13 cellular contexts compared by ENCODE assay signal in the genomic region with DNA sequence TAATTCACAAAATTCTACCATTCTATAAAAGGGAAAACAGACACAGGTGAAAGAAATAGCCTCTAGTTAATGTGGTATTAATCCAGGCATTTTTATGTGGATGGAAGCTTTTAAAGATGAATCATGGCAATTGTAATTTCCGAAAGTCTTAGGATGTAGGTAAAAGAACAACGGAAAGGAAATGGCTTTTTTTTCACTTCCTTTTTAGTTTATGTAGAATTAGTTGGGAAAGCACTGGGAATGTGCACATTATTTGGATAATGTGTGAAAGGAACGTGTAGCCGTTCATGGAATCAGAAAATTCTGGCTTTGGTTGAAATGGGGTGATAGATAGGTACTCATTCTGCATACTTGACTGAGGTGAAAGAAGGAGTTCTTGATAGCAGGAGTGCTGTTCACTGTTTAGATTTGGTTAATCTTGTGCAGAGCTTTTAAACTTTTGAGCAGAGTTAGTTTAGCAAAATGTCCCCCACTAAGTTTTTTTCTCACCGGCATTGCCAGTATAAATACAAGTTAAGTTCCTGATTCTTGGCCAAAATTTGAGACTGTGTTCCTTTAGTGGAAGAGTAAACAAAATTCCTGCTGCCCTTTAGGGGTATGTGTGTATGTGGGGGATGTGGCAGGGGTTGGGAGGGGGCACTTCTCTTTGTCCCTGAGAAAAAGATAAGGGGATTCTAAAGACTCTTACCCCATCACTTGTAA. TPM values are rescaled to one million over a fixed set of nuclear protein-coding genes. Genes with fewer than 3 reads are reported as not detected.
DNase-seq lines count a peak whose midpoint lies in the region; ATAC-seq and TF ChIP-seq lines count a peak whose summit lies in the region.
"Had no signal": no experiment of that assay in that cellular context is flagged by ENCODE, and none has a peak within 500 bp of the region (broad histone marks: within the 10 kb centered on the region; RNA-seq: fewer than 3 reads in every experiment).

No MANE protein-coding gene starts in this region.

- intact Hi-C loops in cardiac septum (cut with DNase I) = no loop called here
- intact Hi-C loops in uterus (cut with DNase I; ENCODE audit: low total_unique reads) = no loop called here

- peak overlapping the region; percentile 77 for H3K27ac Mint-ChIP-seq in mesothelial cell of epicardium
- H3K27ac Mint-ChIP-seq: activated T-helper 1 cell treated with anti-CD3 and anti-CD28 coated beads, Interleukin-12 subunit alpha, Interleukin-12 subunit beta, Interleukin-2, Interleukin-4 antibody, amounts not matched to agents 30 ng/mL and 10 ng/mL and 1 ng/mL, durations not matched to agents 14 hours and 24 hours and 36 hours had no signal

- TF ChIP-seq POLR2A in uterus (IDR thresholded peaks at IDR 0.05) = no peak

- H3K36me3 ChIP-seq in cardiac muscle cell = no peaks in the 10 kb centered on the region
- no peaks in the 10 kb centered on the region for H3K36me3 ChIP-seq in uterus

- H3K4me3 ChIP-seq in cardiac muscle cell (no peak overlapping the region), uterus (peak overlapping the region in 1 of 2 donors; percentile 7)

- ATAC-seq in HG02623 (IDR thresholded peaks at IDR 0.05; ENCODE audit: unreplicated experiment) = no peak

- H3K9me3 ChIP-seq in cardiac muscle cell (ENCODE audit: low read depth) = no peaks in the 10 kb centered on the region
- no peaks in the 10 kb centered on the region for H3K9me3 ChIP-seq in uterus

- no peaks in the 10 kb centered on the region for H3K27me3 Mint-ChIP-seq in mesothelial cell of epicardium (ENCODE audit: low read depth)

- H3K4me1 ChIP-seq in cardiac muscle cell (ENCODE audit: low read depth) = peaks cover 7% of the 10 kb centered on the region
- peaks cover 0 to 7% of the 10 kb centered on the region in 2 donors for H3K4me1 ChIP-seq in uterus

- no peak overlapping the region for H3K4me3 Mint-ChIP-seq in mesothelial cell of epicardium
- H3K4me3 Mint-ChIP-seq: activated T-helper 1 cell treated with anti-CD3 and anti-CD28 coated beads, Interleukin-12 subunit alpha, Interleukin-12 subunit beta, Interleukin-2, Interleukin-4 antibody, amounts not matched to agents 30 ng/mL and 10 ng/mL and 1 ng/mL, durations not matched to agents 14 hours and 24 hours and 36 hours had no signal

- H3K9me3 Mint-ChIP-seq in mesothelial cell of epicardium = no peaks in the 10 kb centered on the region
- H3K9me3 Mint-ChIP-seq: activated T-helper 1 cell treated with anti-CD3 and anti-CD28 coated beads, Interleukin-12 subunit alpha, Interleukin-12 subunit beta, Interleukin-2, Interleukin-4 antibody, amounts not matched to agents 30 ng/mL and 10 ng/mL and 1 ng/mL, durations not matched to agents 14 hours and 24 hours and 36 hours had no signal

- no peaks in the 10 kb centered on the region for H3K36me3 Mint-ChIP-seq in mesothelial cell of epicardium

- H3K27ac ChIP-seq in cardiac muscle cell (peak overlapping the region; percentile 54), uterus (peak overlapping the region; percentile 54 to 74)

- no peak for TF ChIP-seq CTCF in cardiac muscle cell (IDR thresholded peaks at IDR 0.05; ENCODE audit: low read depth, low read length)
- no peak for TF ChIP-seq CTCF in mesothelial cell of epicardium (IDR thresholded peaks at IDR 0.05; ENCODE audit: unreplicated experiment)
- TF ChIP-seq CTCF in uterus (IDR thresholded peaks at IDR 0.05) = no peak

- peaks cover 26% of the 10 kb centered on the region for H3K4me1 Mint-ChIP-seq in mesothelial cell of epicardium

- H3K27me3 ChIP-seq in cardiac muscle cell = no peaks in the 10 kb centered on the region
- no peaks in the 10 kb centered on the region for H3K27me3 ChIP-seq in uterus

- peak in 1 of 2 donors; percentile 60 for DNase-seq in cardiac muscle cell (ENCODE audit: low read depth in 1 of 2, low spot score in 1 of 2)
- no peak for DNase-seq in cardiac septum (ENCODE audit: low spot score)
- DNase-seq in dermis blood vessel endothelial cell = peak; percentile 89
- DNase-seq in mesothelial cell of epicardium (ENCODE audit: low spot score in 2 of 2, unreplicated experiment in 2 of 2) = no peak
- no peak for DNase-seq in uterus
- DNase-seq in RPMI8226 = no peak
- DNase-seq in mesenteric fat pad (ENCODE audit: low spot score) = no peak
- DNase-seq: ACHN, islet precursor cell, NCI-H1092 treated with DMSO at 0.1 percent for 48 hours, NCI-H510A treated with DMSO at 0.1 percent for 48 hours had no signal

RNA-seq across cellular contexts. Expression of a gene that starts 20.2 kb away (rescaled TPM):
- total RNA-seq in cardiac muscle cell = 0.32 TPM in 1 of 2 replicates, not detected in the other
- 0.81 and 1.9 TPM in 2 replicates for polyA plus RNA-seq in cardiac muscle cell
- not detected for total RNA-seq in cardiac septum
- 0.68 TPM in 1 of 2 replicates, not detected in the other for total RNA-seq in dermis blood vessel endothelial cell
- 0.60 to 1.1 TPM (median 0.90 TPM) in 3 replicates for total RNA-seq in mesothelial cell of epicardium
- total RNA-seq in uterus = under 1 TPM in 1 of 4 donors, not detected in 3; 0.76 TPM
- total RNA-seq in mesenteric fat pad = 1.1 TPM
- total RNA-seq: activated T-helper 1 cell treated with anti-CD3 and anti-CD28 coated beads, Interleukin-12 subunit alpha, Interleukin-12 subunit beta, Interleukin-2, Interleukin-4 antibody, amounts not matched to agents 30 ng/mL and 10 ng/mL and 1 ng/mL, durations not matched to agents 14 hours and 24 hours and 36 hours had no signal

RNA-seq across cellular contexts. Expression of a gene that starts 21.3 kb away (rescaled TPM):
- total RNA-seq in cardiac muscle cell (68.6 and 82.3 TPM in 2 replicates), cardiac septum (51.0 TPM), dermis blood vessel endothelial cell (267 and 372 TPM in 2 replicates), mesothelial cell of epicardium (53.1 to 63.2 TPM (median 58.2 TPM) in 3 replicates), uterus (100 to 1,000 TPM in 2 of 4 donors, 10 to 100 TPM in 2; 68.4 to 342 (median 96.1) TPM), mesenteric fat pad (120 TPM)
- 25.3 and 34.1 TPM in 2 replicates for polyA plus RNA-seq in cardiac muscle cell
